21 cellular contexts compared by ENCODE assay signal in genomic region chr4:13171292-13172057, GRCh38.
"Had no signal": no experiment of that assay in that cellular context is flagged by ENCODE, and none has a peak within 500 bp of the region (broad histone marks: within the 10 kb centered on the region; RNA-seq: fewer than 3 reads in every experiment).

No MANE protein-coding gene starts in this region.

- H3K4me1 ChIP-seq: adrenal gland, foreskin keratinocyte, thyroid gland, upper lobe of right lung had no signal

- H3K4me2 ChIP-seq: hepatocyte had no signal

- H3K79me2 ChIP-seq: hepatocyte had no signal

- H3K9me3 ChIP-seq: adrenal gland, ascending aorta, sigmoid colon, thyroid gland, upper lobe of right lung had no signal

- H3K4me3 ChIP-seq: adrenal gland, ascending aorta, hepatocyte, sigmoid colon, thyroid gland, upper lobe of right lung had no signal

- H2AFZ ChIP-seq: hepatocyte had no signal

- H3K36me3 ChIP-seq: adrenal gland, ascending aorta, brain microvascular endothelial cell, sigmoid colon, thyroid gland, upper lobe of right lung had no signal

- DNase-seq: activated CD4-positive, alpha-beta T cell treated with anti-CD3 and anti-CD28 coated beads for 4 hours; activated CD4-positive, alpha-beta T cell treated with anti-CD3 and anti-CD28 coated beads, Interleukin-2, amount 50 U/mL, for 48 hours; activated CD4-positive, CD25-positive, alpha-beta regulatory T cell; activated CD8-positive, alpha-beta memory T cell treated with anti-CD3 and anti-CD28 coated beads, Interleukin-2, amount 50 U/mL, for 48 hours; activated naive CD4-positive, alpha-beta T cell; activated T-cell treated with anti-CD3 and anti-CD28 coated beads, Interleukin-2, amount 50 U/mL, for 4 hours; adrenal gland; brain microvascular endothelial cell; dermis blood vessel endothelial cell; effector CD8-positive, alpha-beta T cell; foreskin keratinocyte; left ventricle myocardium superior; mammary epithelial cell; natural killer cell; sigmoid colon; stimulated activated CD4-positive, alpha-beta T cell treated with anti-CD3 and anti-CD28 coated beads, Interleukin-2, amount 100 ng/mL, for 48 hours; T1000; thyroid gland; upper lobe of right lung had no signal

- H3K27ac ChIP-seq: adrenal gland, ascending aorta, brain microvascular endothelial cell, foreskin keratinocyte, hepatocyte, sigmoid colon, thyroid gland, upper lobe of right lung had no signal

- ATAC-seq: activated T-cell treated with anti-CD3 and anti-CD28 coated beads, Interleukin-2, amount 50 U/mL, for 4 hours; foreskin keratinocyte; left ventricle myocardium superior; natural killer cell; upper lobe of right lung had no signal

- H3K27me3 ChIP-seq: adrenal gland, ascending aorta, brain microvascular endothelial cell, foreskin keratinocyte, hepatocyte, sigmoid colon, thyroid gland, upper lobe of right lung had no signal
